In genomic region chr2:111287646-111288568, GRCh38 we compare ENCODE assay signal across 8 cellular contexts.
DNase-seq lines count a peak whose midpoint lies in the region; ATAC-seq and TF ChIP-seq lines count a peak whose summit lies in the region.
"Not testable (repeated sequence)": the region's sequence is repeated elsewhere in the genome, so short reads cannot be mapped to it uniquely, and the experiment has no call there.

No MANE protein-coding gene starts in this region.

- H3K27me3 Mint-ChIP-seq in Caco-2 (ENCODE audit: insufficient read depth, unreplicated experiment); activated CD4-positive, alpha-beta T cell treated with anti-CD3 and anti-CD28 coated beads, Interleukin-2, amount 10 ng/mL, durations not matched to agents 24 days and 14 days; endodermal cell (ENCODE audit: insufficient read depth): not testable (repeated sequence)

- H3K27ac Mint-ChIP-seq in Caco-2 (ENCODE audit: unreplicated experiment); activated CD4-positive, alpha-beta T cell treated with anti-CD3 and anti-CD28 coated beads, Interleukin-2, amount 10 ng/mL, durations not matched to agents 24 days and 14 days; endodermal cell: not testable (repeated sequence)

- not testable (repeated sequence) for H3K36me3 Mint-ChIP-seq in Caco-2 (ENCODE audit: insufficient read depth, unreplicated experiment); activated CD4-positive, alpha-beta T cell treated with anti-CD3 and anti-CD28 coated beads, Interleukin-2, amount 10 ng/mL, durations not matched to agents 24 days and 14 days (ENCODE audit: low read depth); endodermal cell (ENCODE audit: low read depth)

- not testable (repeated sequence) for H3K36me3 ChIP-seq in Caco-2 (ENCODE audit: control insufficient read depth, insufficient read depth, low read length); endodermal cell (ENCODE audit: control insufficient read depth, insufficient read depth, low read length); iPS DF 6.9 (ENCODE audit: control insufficient read depth, insufficient read depth, low read length); stomach

- H3K4me3 ChIP-seq in Caco-2 (ENCODE audit: low read depth, low read length); endodermal cell (ENCODE audit: low read length); iPS DF 6.9 (ENCODE audit: low read length); stomach: not testable (repeated sequence)

- not testable (repeated sequence) for H3K4me3 Mint-ChIP-seq in Caco-2 (ENCODE audit: unreplicated experiment); activated CD4-positive, alpha-beta T cell treated with anti-CD3 and anti-CD28 coated beads, Interleukin-2, amount 10 ng/mL, durations not matched to agents 24 days and 14 days; endodermal cell

- peak; percentile 6 for ATAC-seq in omental fat pad (ENCODE audit: low FRiP score)

- POLR2A ChIA-PET in Caco-2 (lab: Charles Lee) = not testable (repeated sequence)

- CTCF ChIA-PET in Caco-2 (lab: Charles Lee) = not testable (repeated sequence)

- H3K4me1 Mint-ChIP-seq in Caco-2 (ENCODE audit: low read depth, unreplicated experiment); activated CD4-positive, alpha-beta T cell treated with anti-CD3 and anti-CD28 coated beads, Interleukin-2, amount 10 ng/mL, durations not matched to agents 24 days and 14 days; endodermal cell: not testable (repeated sequence)

- 47 to 84% methylated on average over 3 to 6 of the region's 9 CpGs for WGBS in endodermal cell (ENCODE audit: insufficient coverage in 1 of 2, insufficient read length in 1 of 2), 2 experiments
- WGBS in iPS DF 6.9 (ENCODE audit: insufficient coverage, insufficient read length) = no CpG with 5 or more reads among the region's 9 CpGs
- whole genome bisulfite sequencing in stomach, 5 donors = 32 to 40% (median 34%) methylated on average over 6 to 7 of the region's 9 CpGs

- BruUV-seq in Caco-2 (replicated peaks; lab: Mats Ljungman, UMichigan) = TSS peak; percentile 24

- not testable (repeated sequence) for H3K9me3 ChIP-seq in Caco-2; endodermal cell (ENCODE audit: control insufficient read depth, low read length); iPS DF 6.9 (ENCODE audit: control insufficient read depth, insufficient read depth, low read length); stomach

- TF ChIP-seq POLR2A in stomach (IDR thresholded peaks at IDR 0.05) = not testable (repeated sequence)

- DNase-seq in Caco-2 = peak; percentile 81 to 89
- DNase-seq in HuH-7.5 (ENCODE audit: low spot score) = peak; percentile 1
- DNase-seq in activated CD4-positive, alpha-beta T cell treated with anti-CD3 and anti-CD28 coated beads, Interleukin-2, amount 10 ng/mL, durations not matched to agents 24 days and 14 days = peak; percentile 9
- DNase-seq in endodermal cell = peak; percentile 69
- DNase-seq in iPS DF 6.9 (ENCODE audit: low read depth, low spot score) = peak; percentile 33
- DNase-seq in left kidney (ENCODE audit: low read depth, low spot score) = peak; percentile 55
- DNase-seq in omental fat pad (ENCODE audit: low spot score) = not testable (repeated sequence)
- peak; percentile 47 for DNase-seq in stomach

- H3K27ac ChIP-seq in endodermal cell (ENCODE audit: low read depth, low read length); iPS DF 6.9 (ENCODE audit: low read length): not testable (repeated sequence)
- peak overlapping the region in 2 of 5 donors; percentile 14 to 79 for H3K27ac ChIP-seq in stomach

- not testable (repeated sequence) for H3K9ac ChIP-seq in endodermal cell (ENCODE audit: extremely low read depth, low read length, poor library complexity, severe bottlenecking)

- not testable (repeated sequence) for H3K4me1 ChIP-seq in Caco-2; endodermal cell (ENCODE audit: control insufficient read depth, insufficient read depth, low read length); iPS DF 6.9 (ENCODE audit: control insufficient read depth, insufficient read depth, low read length); stomach

- intact Hi-C loops in Caco-2 (cut with micrococcal nuclease; ENCODE audit: unreplicated experiment); activated CD4-positive, alpha-beta T cell treated with anti-CD3 and anti-CD28 coated beads, Interleukin-2, amount 10 ng/mL, durations not matched to agents 24 days and 14 days (cut with micrococcal nuclease); stomach (cut with DNase I; ENCODE audit: low total_unique reads): not testable (repeated sequence)

- not testable (repeated sequence) for TF ChIP-seq CTCF in Caco-2 (IDR thresholded peaks at IDR 0.05; ENCODE audit: insufficient read depth in 1 of 2, low read depth in 1 of 2, low read length in 1 of 2, severe bottlenecking in 1 of 2, unreplicated experiment in 1 of 2); endodermal cell (conservative IDR thresholded peaks at IDR 0.05); omental fat pad (IDR thresholded peaks at IDR 0.05); stomach (IDR thresholded peaks at IDR 0.05)

- H3K9me3 Mint-ChIP-seq in Caco-2 (ENCODE audit: unreplicated experiment); activated CD4-positive, alpha-beta T cell treated with anti-CD3 and anti-CD28 coated beads, Interleukin-2, amount 10 ng/mL, durations not matched to agents 24 days and 14 days; endodermal cell: not testable (repeated sequence)

- TF ChIP-seq EP300 in stomach (IDR thresholded peaks at IDR 0.05) = not testable (repeated sequence)

- H3K27me3 ChIP-seq in Caco-2 (replicated peaks; ENCODE audit: control insufficient read depth, insufficient read depth, low read length); endodermal cell (ENCODE audit: control insufficient read depth, insufficient read depth, low read length, poor library complexity, severe bottlenecking); iPS DF 6.9 (ENCODE audit: control insufficient read depth, insufficient read depth, low read length); stomach: not testable (repeated sequence)
